In genomic region chr7:92813390-92814024, GRCh38 we compare ENCODE assay signal across 8 cellular contexts. TPM values are rescaled to one million over a fixed set of nuclear protein-coding genes. Genes with fewer than 3 reads are reported as not detected.
DNase-seq lines count a peak whose midpoint lies in the region; ATAC-seq and TF ChIP-seq lines count a peak whose summit lies in the region.

No MANE protein-coding gene starts in this region.

- intact Hi-C loops in psoas muscle (cut with DNase I) = no loop called here

- H3K4me1 ChIP-seq in iPS-18a (ENCODE audit: control insufficient read depth, low read depth, low read length) (peaks cover 32% of the 10 kb centered on the region), psoas muscle (peaks cover 13% of the 10 kb centered on the region)

- H3K9me3 ChIP-seq in iPS-18a (ENCODE audit: control insufficient read depth, low read depth, low read length) = peaks cover 4% of the 10 kb centered on the region
- peaks cover 5% of the 10 kb centered on the region for H3K9me3 ChIP-seq in psoas muscle

- WGBS in psoas muscle, 3 donors = 18 to 24% (median 19%) methylated on average over 4 of the region's 4 CpGs

- H3K27ac ChIP-seq in iPS-18a (ENCODE audit: low read length) = no peak overlapping the region
- H3K27ac ChIP-seq in psoas muscle = no peak overlapping the region

- peaks cover 55% of the 10 kb centered on the region for H3K36me3 Mint-ChIP-seq in activated CD4-positive, alpha-beta T cell treated with anti-CD3 and anti-CD28 coated beads, Interleukin-2, amount 10 ng/mL, durations not matched to agents 7 days and 5 days (ENCODE audit: low read depth)

- DNase-seq in activated CD4-positive, alpha-beta T cell treated with anti-CD3 and anti-CD28 coated beads, Interleukin-2, amount 10 ng/mL, durations not matched to agents 7 days and 5 days = peak; percentile 10
- DNase-seq in activated CD4-positive, alpha-beta T cell treated with anti-CD3 and anti-CD28 coated beads for 1 hour = no peak
- peak; percentile 52 for DNase-seq in RPMI7951 (ENCODE audit: low read depth)
- no peak for DNase-seq in SHP77 (lab: John Stamatoyannopoulos, UW)
- no peak for DNase-seq in NCI-H2171 (lab: John Stamatoyannopoulos, UW)
- no peak for DNase-seq in psoas muscle

- H3K27me3 Mint-ChIP-seq in activated CD4-positive, alpha-beta T cell treated with anti-CD3 and anti-CD28 coated beads, Interleukin-2, amount 10 ng/mL, durations not matched to agents 7 days and 5 days = no peaks in the 10 kb centered on the region

- no peaks in the 10 kb centered on the region for H3K36me3 ChIP-seq in iPS-18a (ENCODE audit: control insufficient read depth, low read depth, low read length)
- H3K36me3 ChIP-seq in psoas muscle (ENCODE audit: insufficient read depth in 1 of 2, low read depth in 1 of 2) = no peaks in the 10 kb centered on the region

- H3K4me1 Mint-ChIP-seq in activated CD4-positive, alpha-beta T cell treated with anti-CD3 and anti-CD28 coated beads, Interleukin-2, amount 10 ng/mL, durations not matched to agents 7 days and 5 days = peaks cover 73% of the 10 kb centered on the region

- H3K9ac ChIP-seq in iPS-18a (ENCODE audit: low read length) = no peak overlapping the region

- no peaks in the 10 kb centered on the region for H3K27me3 ChIP-seq in iPS-18a (ENCODE audit: control insufficient read depth, insufficient read depth, low read length)
- no peaks in the 10 kb centered on the region for H3K27me3 ChIP-seq in psoas muscle (ENCODE audit: insufficient read depth in 3 of 3, low read length in 2 of 3)

- H3K4me3 ChIP-seq in iPS-18a (ENCODE audit: low read length) (peak overlapping the region; percentile 22), psoas muscle (no peak overlapping the region)

- peak; percentile 47 for ATAC-seq in HG02981 (IDR thresholded peaks at IDR 0.05; ENCODE audit: unreplicated experiment)
- no peak for ATAC-seq in psoas muscle

- POLR2A ChIA-PET in activated CD4-positive, alpha-beta T cell treated with anti-CD3 and anti-CD28 coated beads, Interleukin-2, amount 10 ng/mL, durations not matched to agents 7 days and 5 days (lab: Charles Lee) = interaction anchor here (0.7 kb wide), 1 partner anchor 35 kb away, joined by 3 read pairs; no protein-coding TSS in a partner anchor

- H3K9me3 Mint-ChIP-seq in activated CD4-positive, alpha-beta T cell treated with anti-CD3 and anti-CD28 coated beads, Interleukin-2, amount 10 ng/mL, durations not matched to agents 7 days and 5 days = peaks cover 19% of the 10 kb centered on the region

- TF ChIP-seq CTCF in psoas muscle (IDR thresholded peaks at IDR 0.05) = no peak

- H3K4me3 Mint-ChIP-seq in activated CD4-positive, alpha-beta T cell treated with anti-CD3 and anti-CD28 coated beads, Interleukin-2, amount 10 ng/mL, durations not matched to agents 7 days and 5 days = peak overlapping the region; percentile 51

- CTCF ChIA-PET in activated CD4-positive, alpha-beta T cell treated with anti-CD3 and anti-CD28 coated beads, Interleukin-2, amount 10 ng/mL, durations not matched to agents 7 days and 5 days (lab: Charles Lee) = interaction anchor here (1.0 to 10.2 kb wide), 4 partner anchors 9 to 149 kb away, joined by 3 to 78 read pairs (median 4); no protein-coding TSS in a partner anchor

- H3K27ac Mint-ChIP-seq in activated CD4-positive, alpha-beta T cell treated with anti-CD3 and anti-CD28 coated beads, Interleukin-2, amount 10 ng/mL, durations not matched to agents 7 days and 5 days = peak overlapping the region; percentile 84

RNA-seq across cellular contexts. Expression of gene CDK6, which starts 22.9 kb away (rescaled TPM):
- 10 to 100 TPM; 84.1 to 95.4 TPM for total RNA-seq in activated CD4-positive, alpha-beta T cell treated with anti-CD3 and anti-CD28 coated beads, Interleukin-2, amount 10 ng/mL, durations not matched to agents 7 days and 5 days
- 41.6 and 45.1 TPM in 2 replicates for total RNA-seq in RPMI7951 (2014; rRNA removed; shearing (Covaris generic))
- 1 to 10 TPM; 3.2 to 8.0 (median 4.6) TPM for total RNA-seq in psoas muscle
- under 1 TPM; 0.39 to 0.92 (median 0.60) TPM for polyA plus RNA-seq in psoas muscle

Comparison
In these comparisons a context has a peak if more than half of its experiments do, and no peak if none do; other contexts are left out.
1. DNase-seq: peak in activated CD4-positive, alpha-beta T cell treated with anti-CD3 and anti-CD28 coated beads, Interleukin-2, amount 10 ng/mL, durations not matched to agents 7 days and 5 days (single experiment) and RPMI7951 (single experiment); none in activated CD4-positive, alpha-beta T cell treated with anti-CD3 and anti-CD28 coated beads for 1 hour (single experiment), SHP77 (0 of 2), NCI-H2171 (single experiment) and psoas muscle (0 of 2).